In the genomic region with DNA sequence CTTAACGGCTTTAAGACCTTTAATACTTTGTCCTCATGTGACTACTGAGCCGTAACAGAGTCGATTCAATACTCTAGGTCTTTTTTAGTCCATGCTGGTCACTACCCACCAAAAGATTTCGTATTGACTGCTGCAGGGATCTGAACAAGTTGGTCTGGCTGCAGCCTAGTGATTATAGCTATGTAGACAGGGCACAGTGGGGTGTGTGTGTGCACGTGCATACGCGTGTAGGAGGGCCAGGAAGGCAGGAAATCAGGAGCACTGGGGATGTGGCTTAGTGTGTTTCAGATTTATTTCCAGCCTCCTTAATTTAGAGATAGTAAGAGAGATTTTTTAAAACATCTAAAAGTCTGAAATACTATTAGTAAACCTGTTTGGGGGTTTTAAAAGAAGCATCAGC, we compare ENCODE assay signal across 1 cellular context.
A peak's percentile ranks its signal among the peaks of the same experiment; 100 is the strongest.
TF ChIP-seq lines count a peak whose summit lies in the region.

No MANE protein-coding gene starts in this region.

TF ChIP-seq in K562, 482 proteins besides CTCF, POLR2A, EP300 and RAD21:
- TF ChIP-seq, protein P1, sequence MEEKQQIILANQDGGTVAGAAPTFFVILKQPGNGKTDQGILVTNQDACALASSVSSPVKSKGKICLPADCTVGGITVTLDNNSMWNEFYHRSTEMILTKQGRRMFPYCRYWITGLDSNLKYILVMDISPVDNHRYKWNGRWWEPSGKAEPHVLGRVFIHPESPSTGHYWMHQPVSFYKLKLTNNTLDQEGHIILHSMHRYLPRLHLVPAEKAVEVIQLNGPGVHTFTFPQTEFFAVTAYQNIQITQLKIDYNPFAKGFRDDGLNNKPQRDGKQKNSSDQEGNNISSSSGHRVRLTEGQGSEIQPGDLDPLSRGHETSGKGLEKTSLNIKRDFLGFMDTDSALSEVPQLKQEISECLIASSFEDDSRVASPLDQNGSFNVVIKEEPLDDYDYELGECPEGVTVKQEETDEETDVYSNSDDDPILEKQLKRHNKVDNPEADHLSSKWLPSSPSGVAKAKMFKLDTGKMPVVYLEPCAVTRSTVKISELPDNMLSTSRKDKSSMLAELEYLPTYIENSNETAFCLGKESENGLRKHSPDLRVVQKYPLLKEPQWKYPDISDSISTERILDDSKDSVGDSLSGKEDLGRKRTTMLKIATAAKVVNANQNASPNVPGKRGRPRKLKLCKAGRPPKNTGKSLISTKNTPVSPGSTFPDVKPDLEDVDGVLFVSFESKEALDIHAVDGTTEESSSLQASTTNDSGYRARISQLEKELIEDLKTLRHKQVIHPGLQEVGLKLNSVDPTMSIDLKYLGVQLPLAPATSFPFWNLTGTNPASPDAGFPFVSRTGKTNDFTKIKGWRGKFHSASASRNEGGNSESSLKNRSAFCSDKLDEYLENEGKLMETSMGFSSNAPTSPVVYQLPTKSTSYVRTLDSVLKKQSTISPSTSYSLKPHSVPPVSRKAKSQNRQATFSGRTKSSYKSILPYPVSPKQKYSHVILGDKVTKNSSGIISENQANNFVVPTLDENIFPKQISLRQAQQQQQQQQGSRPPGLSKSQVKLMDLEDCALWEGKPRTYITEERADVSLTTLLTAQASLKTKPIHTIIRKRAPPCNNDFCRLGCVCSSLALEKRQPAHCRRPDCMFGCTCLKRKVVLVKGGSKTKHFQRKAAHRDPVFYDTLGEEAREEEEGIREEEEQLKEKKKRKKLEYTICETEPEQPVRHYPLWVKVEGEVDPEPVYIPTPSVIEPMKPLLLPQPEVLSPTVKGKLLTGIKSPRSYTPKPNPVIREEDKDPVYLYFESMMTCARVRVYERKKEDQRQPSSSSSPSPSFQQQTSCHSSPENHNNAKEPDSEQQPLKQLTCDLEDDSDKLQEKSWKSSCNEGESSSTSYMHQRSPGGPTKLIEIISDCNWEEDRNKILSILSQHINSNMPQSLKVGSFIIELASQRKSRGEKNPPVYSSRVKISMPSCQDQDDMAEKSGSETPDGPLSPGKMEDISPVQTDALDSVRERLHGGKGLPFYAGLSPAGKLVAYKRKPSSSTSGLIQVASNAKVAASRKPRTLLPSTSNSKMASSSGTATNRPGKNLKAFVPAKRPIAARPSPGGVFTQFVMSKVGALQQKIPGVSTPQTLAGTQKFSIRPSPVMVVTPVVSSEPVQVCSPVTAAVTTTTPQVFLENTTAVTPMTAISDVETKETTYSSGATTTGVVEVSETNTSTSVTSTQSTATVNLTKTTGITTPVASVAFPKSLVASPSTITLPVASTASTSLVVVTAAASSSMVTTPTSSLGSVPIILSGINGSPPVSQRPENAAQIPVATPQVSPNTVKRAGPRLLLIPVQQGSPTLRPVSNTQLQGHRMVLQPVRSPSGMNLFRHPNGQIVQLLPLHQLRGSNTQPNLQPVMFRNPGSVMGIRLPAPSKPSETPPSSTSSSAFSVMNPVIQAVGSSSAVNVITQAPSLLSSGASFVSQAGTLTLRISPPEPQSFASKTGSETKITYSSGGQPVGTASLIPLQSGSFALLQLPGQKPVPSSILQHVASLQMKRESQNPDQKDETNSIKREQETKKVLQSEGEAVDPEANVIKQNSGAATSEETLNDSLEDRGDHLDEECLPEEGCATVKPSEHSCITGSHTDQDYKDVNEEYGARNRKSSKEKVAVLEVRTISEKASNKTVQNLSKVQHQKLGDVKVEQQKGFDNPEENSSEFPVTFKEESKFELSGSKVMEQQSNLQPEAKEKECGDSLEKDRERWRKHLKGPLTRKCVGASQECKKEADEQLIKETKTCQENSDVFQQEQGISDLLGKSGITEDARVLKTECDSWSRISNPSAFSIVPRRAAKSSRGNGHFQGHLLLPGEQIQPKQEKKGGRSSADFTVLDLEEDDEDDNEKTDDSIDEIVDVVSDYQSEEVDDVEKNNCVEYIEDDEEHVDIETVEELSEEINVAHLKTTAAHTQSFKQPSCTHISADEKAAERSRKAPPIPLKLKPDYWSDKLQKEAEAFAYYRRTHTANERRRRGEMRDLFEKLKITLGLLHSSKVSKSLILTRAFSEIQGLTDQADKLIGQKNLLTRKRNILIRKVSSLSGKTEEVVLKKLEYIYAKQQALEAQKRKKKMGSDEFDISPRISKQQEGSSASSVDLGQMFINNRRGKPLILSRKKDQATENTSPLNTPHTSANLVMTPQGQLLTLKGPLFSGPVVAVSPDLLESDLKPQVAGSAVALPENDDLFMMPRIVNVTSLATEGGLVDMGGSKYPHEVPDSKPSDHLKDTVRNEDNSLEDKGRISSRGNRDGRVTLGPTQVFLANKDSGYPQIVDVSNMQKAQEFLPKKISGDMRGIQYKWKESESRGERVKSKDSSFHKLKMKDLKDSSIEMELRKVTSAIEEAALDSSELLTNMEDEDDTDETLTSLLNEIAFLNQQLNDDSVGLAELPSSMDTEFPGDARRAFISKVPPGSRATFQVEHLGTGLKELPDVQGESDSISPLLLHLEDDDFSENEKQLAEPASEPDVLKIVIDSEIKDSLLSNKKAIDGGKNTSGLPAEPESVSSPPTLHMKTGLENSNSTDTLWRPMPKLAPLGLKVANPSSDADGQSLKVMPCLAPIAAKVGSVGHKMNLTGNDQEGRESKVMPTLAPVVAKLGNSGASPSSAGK (IDR thresholded peaks at IDR 0.05) = no peak
- TF ChIP-seq BHLHE40 (IDR thresholded peaks at IDR 0.05; ENCODE audit: low read length) = peak; percentile 95
- TF ChIP-seq PPARD (CRISPR knock-in tag; IDR thresholded peaks at IDR 0.05) = no peak
- peak in 1 of 2 experiments; percentile 46; a peak in 1 of 4 replicates for TF ChIP-seq RCOR1 (IDR thresholded peaks at IDR 0.05; ENCODE audit: borderline replicate concordance in 1 of 2, low read depth in 2 of 2, low read length in 2 of 2)
- peak; percentile 34; the same call in 1 of the 2 replicates for TF ChIP-seq ETV1 (tag; conservative IDR thresholded peaks at IDR 0.05; ENCODE audit: low read depth)
- TF ChIP-seq FOXM1 (IDR thresholded peaks at IDR 0.05; ENCODE audit: low read depth) = no peak
- no peak for TF ChIP-seq FOXM1 (CRISPR knock-in tag; IDR thresholded peaks at IDR 0.05; ENCODE audit: low read depth)
